26 cellular contexts compared by ENCODE assay signal in genomic region chr5:39665328-39665727, GRCh38.
"Had no signal": no experiment of that assay in that cellular context is flagged by ENCODE, and none has a peak within 500 bp of the region (broad histone marks: within the 10 kb centered on the region; RNA-seq: fewer than 3 reads in every experiment).

No MANE protein-coding gene starts in this region.

- H3K4me1 ChIP-seq: SJCRH30 had no signal

- H3K36me3 ChIP-seq: SJCRH30 had no signal

- H3K36me3 Mint-ChIP-seq: activated naive CD8-positive, alpha-beta T cell had no signal

- H3K4me3 Mint-ChIP-seq: activated CD4-positive, alpha-beta memory T cell treated with anti-CD3 and anti-CD28 coated beads, Interleukin-2, amount 10 ng/mL, durations not matched to agents 7 days and 5 days; activated CD4-positive, alpha-beta T cell treated with anti-CD3 and anti-CD28 coated beads for 36 hours; activated naive CD4-positive, alpha-beta T cell treated with anti-CD3 and anti-CD28 coated beads for 36 hours; activated naive CD8-positive, alpha-beta T cell; activated T-helper 17 cell treated with anti-CD3 and anti-CD28 coated beads, Interleukin-2, amount 50 U/mL, for 72 hours had no signal

- H3K9me3 ChIP-seq: SJCRH30, SK-N-SH had no signal

- ATAC-seq: activated CD4-positive, alpha-beta T cell treated with anti-CD3 and anti-CD28 coated beads for 36 hours; activated T-helper 17 cell treated with anti-CD3 and anti-CD28 coated beads, Interleukin-2, amount 50 U/mL, for 72 hours; Panc1 had no signal

- H3K4me3 ChIP-seq: SJCRH30 had no signal

- H3K27me3 Mint-ChIP-seq: activated naive CD8-positive, alpha-beta T cell; activated T-helper 17 cell treated with anti-CD3 and anti-CD28 coated beads, Interleukin-2, amount 50 U/mL, for 72 hours had no signal

- H3K9me3 Mint-ChIP-seq: activated CD4-positive, alpha-beta memory T cell treated with anti-CD3 and anti-CD28 coated beads, Interleukin-2, amount 10 ng/mL, durations not matched to agents 7 days and 5 days; activated naive CD4-positive, alpha-beta T cell treated with anti-CD3 and anti-CD28 coated beads for 36 hours had no signal

- DNase-seq: activated CD4-positive, alpha-beta memory T cell treated with anti-CD3 and anti-CD28 coated beads, Interleukin-2, amount 10 ng/mL, durations not matched to agents 7 days and 5 days; activated CD4-positive, alpha-beta T cell treated with anti-CD3 and anti-CD28 coated beads for 36 hours; activated CD4-positive, alpha-beta T cell treated with anti-CD3 and anti-CD28 coated beads, Interleukin-2, amount 50 U/mL, for 1 hour; activated gamma-delta T cell; activated naive CD4-positive, alpha-beta T cell treated with anti-CD3 and anti-CD28 coated beads for 36 hours; activated T-cell treated with anti-CD3 and anti-CD28 coated beads for 4 hours; activated T-cell treated with anti-CD3 and anti-CD28 coated beads, Interleukin-2, amount 50 U/mL, for 48 hours; caudate nucleus; KBM-7; NCI-H1048; NCI-H146; NCI-H187 treated with DMSO at 0.1 percent for 48 hours; NCI-H2081 treated with DMSO at 0.1 percent for 48 hours; NCI-H446; NCI-H524 treated with DMSO at 0.1 percent for 48 hours; NCI-H82; OCI-M1; Right ventricle myocardium superior; RPMI8226; SJCRH30; SK-N-SH; T-helper 1 cell had no signal

- H3K4me1 Mint-ChIP-seq: activated CD4-positive, alpha-beta memory T cell treated with anti-CD3 and anti-CD28 coated beads, Interleukin-2, amount 10 ng/mL, durations not matched to agents 7 days and 5 days had no signal

- H3K9ac ChIP-seq: SK-N-SH had no signal

- H3K27ac ChIP-seq: SJCRH30, VCaP had no signal

- H3K4me2 ChIP-seq: SK-N-SH had no signal

- H3K27ac Mint-ChIP-seq: activated CD4-positive, alpha-beta memory T cell treated with anti-CD3 and anti-CD28 coated beads, Interleukin-2, amount 10 ng/mL, durations not matched to agents 7 days and 5 days; activated CD4-positive, alpha-beta T cell treated with anti-CD3 and anti-CD28 coated beads for 36 hours; activated naive CD4-positive, alpha-beta T cell treated with anti-CD3 and anti-CD28 coated beads for 36 hours; activated naive CD8-positive, alpha-beta T cell; activated T-helper 17 cell treated with anti-CD3 and anti-CD28 coated beads, Interleukin-2, amount 50 U/mL, for 72 hours had no signal
